15 cellular contexts compared by ENCODE assay signal in genomic region chr4:54092800-54093608, GRCh38. TPM values are rescaled to one million over a fixed set of nuclear protein-coding genes. Genes with fewer than 3 reads are reported as not detected.
A peak's percentile ranks its signal among the peaks of the same experiment; 100 is the strongest.
DNase-seq lines count a peak whose midpoint lies in the region; ATAC-seq and TF ChIP-seq lines count a peak whose summit lies in the region.
"Had no signal": no experiment of that assay in that cellular context is flagged by ENCODE, and none has a peak within 500 bp of the region (broad histone marks: within the 10 kb centered on the region; RNA-seq: fewer than 3 reads in every experiment).

No MANE protein-coding gene starts in this region.

- H3K27ac ChIP-seq in CD8-positive, alpha-beta memory T cell (ENCODE audit: low read depth, low read length), result no peak overlapping the region
- no peak overlapping the region for H3K27ac ChIP-seq in GM23338 (ENCODE audit: low read depth)

- peak overlapping the region; percentile 93 for H3K4me2 ChIP-seq in GM23338

- H3K4me1 ChIP-seq in CD8-positive, alpha-beta memory T cell (ENCODE audit: insufficient read depth, low read length), result peaks cover 14% of the 10 kb centered on the region
- H3K4me1 ChIP-seq in GM23338 (ENCODE audit: insufficient read depth), result peaks cover 61% of the 10 kb centered on the region

- peaks cover 56% of the 10 kb centered on the region for H3K27me3 ChIP-seq in CD8-positive, alpha-beta memory T cell (ENCODE audit: insufficient read depth, low read length, poor library complexity, severe bottlenecking)
- H3K27me3 ChIP-seq in GM23338 (ENCODE audit: insufficient read depth), result peaks cover 100% of the 10 kb centered on the region

- peaks cover 24 to 41% (median 29%) of the 10 kb centered on the region in 3 donors for H3K4me1 Mint-ChIP-seq in CD8-positive, alpha-beta memory T cell
- H3K4me1 Mint-ChIP-seq in GM23338, result peaks cover 60% of the 10 kb centered on the region
- H3K4me1 Mint-ChIP-seq in activated B cell treated with CpG ODN at 0.5 μM for 24 hours, result peaks cover 33% of the 10 kb centered on the region
- peaks cover 22 to 38% (median 34%) of the 10 kb centered on the region in 3 donors for H3K4me1 Mint-ChIP-seq in naive B cell

- DNase-seq in CD8-positive, alpha-beta memory T cell, result no peak
- DNase-seq in GM23338 (ENCODE audit: low spot score) (no peak), activated B cell treated with CpG ODN at 0.5 μM for 24 hours (no peak), naive B cell (no peak), SK-N-DZ (ENCODE audit: low spot score) (no peak), erythroblast (lab: John Stamatoyannopoulos, UW) (no peak)
- DNase-seq: activated CD4-positive, alpha-beta T cell treated with anti-CD3 and anti-CD28 coated beads for 1 hour; activated gamma-delta T cell; left ventricle myocardium superior; NCI-H2171; nucleus accumbens had no signal

- H3K9me3 Mint-ChIP-seq in CD8-positive, alpha-beta memory T cell, result no peaks in the 10 kb centered on the region
- no peaks in the 10 kb centered on the region for H3K9me3 Mint-ChIP-seq in GM23338
- no peaks in the 10 kb centered on the region for H3K9me3 Mint-ChIP-seq in activated B cell treated with CpG ODN at 0.5 μM for 24 hours
- H3K9me3 Mint-ChIP-seq in naive B cell, result peaks cover 3 to 16% (median 6%) of the 10 kb centered on the region in 7 donors

- TF ChIP-seq CTCF in GM23338 (conservative IDR thresholded peaks at IDR 0.05; ENCODE audit: low read depth in 2 of 2) (no peak), activated B cell treated with CpG ODN at 0.5 μM for 24 hours (IDR thresholded peaks at IDR 0.05) (no peak)

- peak overlapping the region in 1 of 8 donors; percentile 73 for H3K27ac Mint-ChIP-seq in CD8-positive, alpha-beta memory T cell
- no peak overlapping the region for H3K27ac Mint-ChIP-seq in GM23338
- H3K27ac Mint-ChIP-seq in activated B cell treated with CpG ODN at 0.5 μM for 24 hours, result no peak overlapping the region
- no peak overlapping the region for H3K27ac Mint-ChIP-seq in naive B cell

- no peaks in the 10 kb centered on the region for H3K9me3 ChIP-seq in CD8-positive, alpha-beta memory T cell (ENCODE audit: low read length)

- POLR2A ChIA-PET in CD8-positive, alpha-beta memory T cell (lab: Charles Lee), result interaction anchor here (0.8 to 1.2 kb wide), 3 partner anchors 15 to 40 kb away, joined by 3 to 11 read pairs (median 5); no protein-coding TSS in a partner anchor
- POLR2A ChIA-PET in activated B cell treated with CpG ODN at 0.5 μM for 24 hours (lab: Charles Lee), result no interaction called here

- ATAC-seq in GM23338 (no peak; the same call in 2 of the 3 replicates), activated B cell treated with CpG ODN at 0.5 μM for 24 hours (ENCODE audit: low read depth) (no peak), naive B cell (ENCODE audit: low read depth in 2 of 2) (peak in 1 of 2 donors; percentile 17), HG03342 (IDR thresholded peaks at IDR 0.05; ENCODE audit: unreplicated experiment) (no peak), HG03108 (IDR thresholded peaks at IDR 0.05; ENCODE audit: unreplicated experiment) (no peak)

- no peaks in the 10 kb centered on the region for H3K79me2 ChIP-seq in GM23338 (replicated peaks; ENCODE audit: insufficient read depth)

- intact Hi-C loops in activated B cell treated with CpG ODN at 0.5 μM for 24 hours (cut with micrococcal nuclease), result loop anchor here (2.0 kb wide), 1 partner anchor 140 kb away; no protein-coding TSS in a partner anchor

- H3K36me3 ChIP-seq in CD8-positive, alpha-beta memory T cell (ENCODE audit: insufficient read depth, low read length), result no peaks in the 10 kb centered on the region
- H3K36me3 ChIP-seq in GM23338 (ENCODE audit: insufficient read depth), result no peaks in the 10 kb centered on the region

- no peaks in the 10 kb centered on the region for H3K36me3 Mint-ChIP-seq in CD8-positive, alpha-beta memory T cell
- H3K36me3 Mint-ChIP-seq in GM23338 (ENCODE audit: low read depth) (no peaks in the 10 kb centered on the region), activated B cell treated with CpG ODN at 0.5 μM for 24 hours (ENCODE audit: low read depth) (no peaks in the 10 kb centered on the region), naive B cell (peaks cover 0 to 18% of the 10 kb centered on the region in 2 donors)

- peaks cover 33% of the 10 kb centered on the region for H3F3A ChIP-seq in GM23338 (replicated peaks; ENCODE audit: low read depth)

- peak overlapping the region in 5 of 7 donors; percentile 19 to 86 (median 33) for H3K4me3 Mint-ChIP-seq in CD8-positive, alpha-beta memory T cell
- H3K4me3 Mint-ChIP-seq in GM23338 (peak overlapping the region; percentile 66), activated B cell treated with CpG ODN at 0.5 μM for 24 hours (peak overlapping the region; percentile 49), naive B cell (peak overlapping the region; percentile 28 to 93 (median 67))

- H3K27me3 Mint-ChIP-seq in CD8-positive, alpha-beta memory T cell, result peaks cover 52 to 80% of the 10 kb centered on the region in 2 donors
- peaks cover 80% of the 10 kb centered on the region for H3K27me3 Mint-ChIP-seq in GM23338 (ENCODE audit: insufficient read depth, low read depth, poor library complexity)
- H3K27me3 Mint-ChIP-seq in activated B cell treated with CpG ODN at 0.5 μM for 24 hours, result peaks cover 69% of the 10 kb centered on the region
- peaks cover 81 to 88% (median 85%) of the 10 kb centered on the region in 3 donors for H3K27me3 Mint-ChIP-seq in naive B cell

- H2AFZ ChIP-seq in GM23338, result peak overlapping the region; percentile 36; the same call in 1 of the 2 replicates

- TF ChIP-seq POLR2A in erythroblast (IDR thresholded peaks at IDR 0.05; ENCODE audit: low read length), result no peak

- peaks cover 6% of the 10 kb centered on the region; the same call in 1 of the 2 replicates for H3K9me2 ChIP-seq in GM23338 (ENCODE audit: insufficient read depth)

- CTCF ChIA-PET in CD8-positive, alpha-beta memory T cell (lab: Charles Lee), result no interaction called here
- CTCF ChIA-PET in activated B cell treated with CpG ODN at 0.5 μM for 24 hours (lab: Charles Lee), result interaction anchor here (0.6 to 1.2 kb wide), 3 partner anchors 8 to 141 kb away, joined by 3 to 5 read pairs (median 4); no protein-coding TSS in a partner anchor

- no peak overlapping the region for H3K4me3 ChIP-seq in CD8-positive, alpha-beta memory T cell (ENCODE audit: low read length)
- H3K4me3 ChIP-seq in GM23338, result peak overlapping the region; percentile 68

- H4K20me1 ChIP-seq in GM23338 (replicated peaks; ENCODE audit: insufficient read depth), result peaks cover 7% of the 10 kb centered on the region; the same call in 1 of the 2 replicates

RNA-seq across cellular contexts. Expression of gene GSX2, which starts 7.0 kb away (rescaled TPM):
- total RNA-seq in CD8-positive, alpha-beta memory T cell, result not detected
- polyA plus RNA-seq in CD8-positive, alpha-beta memory T cell, result not detected
- total RNA-seq in GM23338 (2014; rRNA removed; shearing (Covaris generic)), result not detected in 2 replicates
- polyA plus RNA-seq in GM23338 (2016; fragmentation: Nextera tagmentation; extraction: Ambion mirVana) (0.34 TPM in 1 of 2 replicates, not detected in the other), naive B cell (ENCODE audit: low read depth in 6 of 6) (not detected)
- not detected in 2 replicates for total RNA-seq in activated B cell treated with CpG ODN at 0.5 μM for 24 hours
- 0.12 TPM in 1 of 2 replicates, not detected in the other for polyA plus RNA-seq in SK-N-DZ (2014; cell fraction: cytosol; rRNA removed)
- 0.12 TPM in 1 of 2 replicates, not detected in the other for polyA plus RNA-seq in SK-N-DZ (2014; cell fraction: nucleus; rRNA removed)
- total RNA-seq: epithelial cell of proximal tubule, left ventricle myocardium superior had no signal
- polyA plus RNA-seq: CD14-positive monocyte had no signal

RNA-seq across cellular contexts. Expression of gene CHIC2, which starts 28.6 kb away (rescaled TPM):
- total RNA-seq in CD8-positive, alpha-beta memory T cell, result 10 to 100 TPM; 25.0 to 27.9 TPM
- 57.3 TPM for polyA plus RNA-seq in CD8-positive, alpha-beta memory T cell
- 18.3 and 21.1 TPM in 2 replicates for total RNA-seq in GM23338 (2014; rRNA removed; shearing (Covaris generic))
- 17.2 and 24.3 TPM in 2 replicates for polyA plus RNA-seq in GM23338 (2016; fragmentation: Nextera tagmentation; extraction: Ambion mirVana)
- total RNA-seq in activated B cell treated with CpG ODN at 0.5 μM for 24 hours, result 17.5 and 21.6 TPM in 2 replicates
- polyA plus RNA-seq in naive B cell (ENCODE audit: low read depth in 6 of 6), result 10 to 100 TPM; 56.6 to 81.9 (median 63.5) TPM
- polyA plus RNA-seq in SK-N-DZ (2014; cell fraction: cytosol; rRNA removed), result 19.2 and 28.0 TPM in 2 replicates
- polyA plus RNA-seq in SK-N-DZ (2014; cell fraction: nucleus; rRNA removed), result 8.2 and 14.1 TPM in 2 replicates
